8 cellular contexts compared by ENCODE assay signal in genomic region chr2:165952600-165953210, GRCh38. TPM values are rescaled to one million over a fixed set of nuclear protein-coding genes. Genes with fewer than 3 reads are reported as not detected.
A peak's percentile ranks its signal among the peaks of the same experiment; 100 is the strongest.
DNase-seq lines count a peak whose midpoint lies in the region; ATAC-seq and TF ChIP-seq lines count a peak whose summit lies in the region.

No MANE protein-coding gene starts in this region.

- POLR2A ChIA-PET in SK-N-SH (lab: Yijun Ruan, JAX) = no interaction called here

- H3K4me1 ChIP-seq in SK-N-SH (ENCODE audit: control insufficient read depth in 1 of 2, insufficient read depth in 2 of 2, low read depth in 1 of 2, low read length in 1 of 2) = peaks cover 8% of the 10 kb centered on the region in 2 experiments; a peak in 3 of 4 replicates
- H3K4me1 ChIP-seq in subcutaneous abdominal adipose tissue (ENCODE audit: control insufficient read depth in 5 of 5, insufficient read depth in 5 of 5, low read length in 5 of 5) = peaks cover 7 to 29% (median 26%) of the 10 kb centered on the region in 5 donors

- 23% methylated on average over 4 of the region's 4 CpGs for WGBS in SK-N-SH (ENCODE audit: low lambda C conversion rate)

- H3K4me3 ChIP-seq in SK-N-SH (ENCODE audit: low read depth in 2 of 2, low read length in 1 of 2) (peak overlapping the region; percentile 71 to 85), subcutaneous abdominal adipose tissue (ENCODE audit: low read depth in 1 of 5, low read length in 5 of 5) (peak overlapping the region; percentile 69 to 84 (median 79))

- no peaks in the 10 kb centered on the region for H3F3A ChIP-seq in SK-N-SH (replicated peaks; ENCODE audit: insufficient read depth)

- H3K27ac ChIP-seq in SK-N-SH (ENCODE audit: low read depth in 2 of 2, low read length in 1 of 2) = peak overlapping the region; percentile 80 to 82; a peak in 3 of 4 replicates
- peak overlapping the region; percentile 76 for H3K27ac ChIP-seq in subcutaneous abdominal adipose tissue (ENCODE audit: low read depth, low read length)

- H3K79me2 ChIP-seq in SK-N-SH (ENCODE audit: insufficient read depth) = peaks cover 44% of the 10 kb centered on the region

- peak overlapping the region; percentile 91 for H3K9ac ChIP-seq in SK-N-SH
- peak overlapping the region in 4 of 5 donors; percentile 85 to 95 (median 92) for H3K9ac ChIP-seq in subcutaneous abdominal adipose tissue (ENCODE audit: low read length in 5 of 5)

- TF ChIP-seq EP300 in SK-N-SH (IDR thresholded peaks at IDR 0.05; ENCODE audit: borderline replicate concordance in 1 of 2, low read depth in 1 of 2, low read length in 1 of 2) = no peak

- no peak for DNase-seq in SK-N-SH
- DNase-seq in OCI-M1 (lab: John Stamatoyannopoulos, UW) = peak; percentile 51
- peak; percentile 1 for DNase-seq in germinal center (ENCODE audit: low spot score)
- no peak for DNase-seq in D341Med (ENCODE audit: low spot score)
- DNase-seq in HPDE6-E6E7 (ENCODE audit: extremely low spot score) = no peak

- no peaks in the 10 kb centered on the region for H4K20me1 ChIP-seq in SK-N-SH (ENCODE audit: insufficient read depth)

- peak overlapping the region; percentile 76 for H2AFZ ChIP-seq in SK-N-SH (ENCODE audit: low read depth)

- TF ChIP-seq RAD21 in SK-N-SH (IDR thresholded peaks at IDR 0.05; ENCODE audit: low read length) = no peak

- peak overlapping the region; percentile 85 for H3K4me2 ChIP-seq in SK-N-SH

- H3K9me2 ChIP-seq in SK-N-SH = 0 out of 2 replicates have a peak, but pooled peaks cover 3% of the 10 kb centered on the region

- ATAC-seq in SK-N-SH treated with all-trans-retinoic acid at 6 μM for 48 hours = no peak
- no peak for ATAC-seq in GM18498 (IDR thresholded peaks at IDR 0.05; ENCODE audit: unreplicated experiment)

- H3K36me3 ChIP-seq in SK-N-SH (replicated peaks in 1 of 2; ENCODE audit: control insufficient read depth in 1 of 2, insufficient read depth in 2 of 2, low read length in 1 of 2) (peaks cover 17 to 19% of the 10 kb centered on the region in 2 experiments), subcutaneous abdominal adipose tissue (ENCODE audit: control insufficient read depth in 5 of 5, insufficient read depth in 5 of 5, low read length in 5 of 5) (peaks cover 0 to 13% (median 4%) of the 10 kb centered on the region in 5 donors)

- no peaks in the 10 kb centered on the region for H3K9me3 ChIP-seq in SK-N-SH
- no peaks in the 10 kb centered on the region for H3K9me3 ChIP-seq in subcutaneous abdominal adipose tissue (ENCODE audit: control insufficient read depth in 5 of 5, low read length in 5 of 5)

- TF ChIP-seq CTCF in SK-N-SH (IDR thresholded peaks at IDR 0.05) = no peak

- CTCF ChIA-PET in SK-N-SH (lab: Yijun Ruan, JAX) = interaction anchor here (1.1 to 5.3 kb wide), 6 partner anchors 12 to 182 kb away, joined by 4 to 44 read pairs (median 6); partner anchors contain the start of gene SCN1A

- H3K27me3 ChIP-seq in SK-N-SH (ENCODE audit: insufficient read depth) = no peaks in the 10 kb centered on the region
- no peaks in the 10 kb centered on the region for H3K27me3 ChIP-seq in subcutaneous abdominal adipose tissue (ENCODE audit: control insufficient read depth in 5 of 5, insufficient read depth in 4 of 5, low read length in 5 of 5)

TF ChIP-seq in SK-N-SH, 30 proteins besides CTCF, POLR2A, EP300 and RAD21:
- TF ChIP-seq, protein P1, sequence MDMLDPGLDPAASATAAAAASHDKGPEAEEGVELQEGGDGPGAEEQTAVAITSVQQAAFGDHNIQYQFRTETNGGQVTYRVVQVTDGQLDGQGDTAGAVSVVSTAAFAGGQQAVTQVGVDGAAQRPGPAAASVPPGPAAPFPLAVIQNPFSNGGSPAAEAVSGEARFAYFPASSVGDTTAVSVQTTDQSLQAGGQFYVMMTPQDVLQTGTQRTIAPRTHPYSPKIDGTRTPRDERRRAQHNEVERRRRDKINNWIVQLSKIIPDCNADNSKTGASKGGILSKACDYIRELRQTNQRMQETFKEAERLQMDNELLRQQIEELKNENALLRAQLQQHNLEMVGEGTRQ (IDR thresholded peaks at IDR 0.05; ENCODE audit: borderline replicate concordance, low read depth, low read length) = no peak
- TF ChIP-seq SMC3 (IDR thresholded peaks at IDR 0.05; ENCODE audit: low read depth, low read length) = no peak

TF ChIP-seq in SK-N-SH treated with all-trans-retinoic acid at 6 μM for 48 hours, 23 proteins besides CTCF, POLR2A, EP300 and RAD21 (continues in another document):
- TF ChIP-seq GLIS3 (CRISPR knock-in tag; IDR thresholded peaks at IDR 0.05) (no peak), ISL1 (CRISPR knock-in tag; IDR thresholded peaks at IDR 0.05) (no peak), ZNF70 (CRISPR knock-in tag; IDR thresholded peaks at IDR 0.05) (no peak), ZFP3 (CRISPR knock-in tag; IDR thresholded peaks at IDR 0.05) (no peak), OSR1 (CRISPR knock-in tag; IDR thresholded peaks at IDR 0.05) (no peak), CSDC2 (CRISPR knock-in tag; IDR thresholded peaks at IDR 0.05) (no peak), PPARA (CRISPR knock-in tag; IDR thresholded peaks at IDR 0.05; ENCODE audit: borderline replicate concordance) (no peak), RARB (CRISPR knock-in tag; IDR thresholded peaks at IDR 0.05) (no peak), ZNF565 (CRISPR knock-in tag; conservative IDR thresholded peaks at IDR 0.05; ENCODE audit: low read depth) (no peak), ZFP30 (CRISPR knock-in tag; IDR thresholded peaks at IDR 0.05) (no peak)
- TF ChIP-seq, protein P2, sequence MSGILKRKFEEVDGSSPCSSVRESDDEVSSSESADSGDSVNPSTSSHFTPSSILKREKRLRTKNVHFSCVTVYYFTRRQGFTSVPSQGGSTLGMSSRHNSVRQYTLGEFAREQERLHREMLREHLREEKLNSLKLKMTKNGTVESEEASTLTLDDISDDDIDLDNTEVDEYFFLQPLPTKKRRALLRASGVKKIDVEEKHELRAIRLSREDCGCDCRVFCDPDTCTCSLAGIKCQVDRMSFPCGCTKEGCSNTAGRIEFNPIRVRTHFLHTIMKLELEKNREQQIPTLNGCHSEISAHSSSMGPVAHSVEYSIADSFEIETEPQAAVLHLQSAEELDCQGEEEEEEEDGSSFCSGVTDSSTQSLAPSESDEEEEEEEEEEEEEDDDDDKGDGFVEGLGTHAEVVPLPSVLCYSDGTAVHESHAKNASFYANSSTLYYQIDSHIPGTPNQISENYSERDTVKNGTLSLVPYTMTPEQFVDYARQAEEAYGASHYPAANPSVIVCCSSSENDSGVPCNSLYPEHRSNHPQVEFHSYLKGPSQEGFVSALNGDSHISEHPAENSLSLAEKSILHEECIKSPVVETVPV (CRISPR knock-in tag; IDR thresholded peaks at IDR 0.05) = no peak
- TF ChIP-seq, protein P3, sequence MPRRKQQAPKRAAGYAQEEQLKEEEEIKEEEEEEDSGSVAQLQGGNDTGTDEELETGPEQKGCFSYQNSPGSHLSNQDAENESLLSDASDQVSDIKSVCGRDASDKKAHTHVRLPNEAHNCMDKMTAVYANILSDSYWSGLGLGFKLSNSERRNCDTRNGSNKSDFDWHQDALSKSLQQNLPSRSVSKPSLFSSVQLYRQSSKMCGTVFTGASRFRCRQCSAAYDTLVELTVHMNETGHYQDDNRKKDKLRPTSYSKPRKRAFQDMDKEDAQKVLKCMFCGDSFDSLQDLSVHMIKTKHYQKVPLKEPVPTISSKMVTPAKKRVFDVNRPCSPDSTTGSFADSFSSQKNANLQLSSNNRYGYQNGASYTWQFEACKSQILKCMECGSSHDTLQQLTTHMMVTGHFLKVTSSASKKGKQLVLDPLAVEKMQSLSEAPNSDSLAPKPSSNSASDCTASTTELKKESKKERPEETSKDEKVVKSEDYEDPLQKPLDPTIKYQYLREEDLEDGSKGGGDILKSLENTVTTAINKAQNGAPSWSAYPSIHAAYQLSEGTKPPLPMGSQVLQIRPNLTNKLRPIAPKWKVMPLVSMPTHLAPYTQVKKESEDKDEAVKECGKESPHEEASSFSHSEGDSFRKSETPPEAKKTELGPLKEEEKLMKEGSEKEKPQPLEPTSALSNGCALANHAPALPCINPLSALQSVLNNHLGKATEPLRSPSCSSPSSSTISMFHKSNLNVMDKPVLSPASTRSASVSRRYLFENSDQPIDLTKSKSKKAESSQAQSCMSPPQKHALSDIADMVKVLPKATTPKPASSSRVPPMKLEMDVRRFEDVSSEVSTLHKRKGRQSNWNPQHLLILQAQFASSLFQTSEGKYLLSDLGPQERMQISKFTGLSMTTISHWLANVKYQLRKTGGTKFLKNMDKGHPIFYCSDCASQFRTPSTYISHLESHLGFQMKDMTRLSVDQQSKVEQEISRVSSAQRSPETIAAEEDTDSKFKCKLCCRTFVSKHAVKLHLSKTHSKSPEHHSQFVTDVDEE (CRISPR knock-in tag; IDR thresholded peaks at IDR 0.05) = no peak
- TF ChIP-seq, protein P4, sequence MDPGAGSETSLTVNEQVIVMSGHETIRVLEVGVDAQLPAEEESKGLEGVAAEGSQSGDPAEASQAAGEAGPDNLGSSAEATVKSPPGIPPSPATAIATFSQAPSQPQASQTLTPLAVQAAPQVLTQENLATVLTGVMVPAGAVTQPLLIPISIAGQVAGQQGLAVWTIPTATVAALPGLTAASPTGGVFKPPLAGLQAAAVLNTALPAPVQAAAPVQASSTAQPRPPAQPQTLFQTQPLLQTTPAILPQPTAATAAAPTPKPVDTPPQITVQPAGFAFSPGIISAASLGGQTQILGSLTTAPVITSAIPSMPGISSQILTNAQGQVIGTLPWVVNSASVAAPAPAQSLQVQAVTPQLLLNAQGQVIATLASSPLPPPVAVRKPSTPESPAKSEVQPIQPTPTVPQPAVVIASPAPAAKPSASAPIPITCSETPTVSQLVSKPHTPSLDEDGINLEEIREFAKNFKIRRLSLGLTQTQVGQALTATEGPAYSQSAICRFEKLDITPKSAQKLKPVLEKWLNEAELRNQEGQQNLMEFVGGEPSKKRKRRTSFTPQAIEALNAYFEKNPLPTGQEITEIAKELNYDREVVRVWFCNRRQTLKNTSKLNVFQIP (CRISPR knock-in tag; IDR thresholded peaks at IDR 0.05; ENCODE audit: borderline replicate concordance, low read depth) = no peak

RNA-seq across cellular contexts. Expression of gene TTC21B, which starts 0.9 kb away (rescaled TPM):
- polyA plus RNA-seq in SK-N-SH (2012; rRNA removed) = 9.6 and 10.1 TPM in 2 replicates
- polyA plus RNA-seq in SK-N-SH (2012; cell fraction: cytosol; rRNA removed) = 7.6 and 9.2 TPM in 2 replicates
- polyA plus RNA-seq in SK-N-SH (2012; cell fraction: nucleus; rRNA removed) = 19.7 and 29.3 TPM in 2 replicates

Comparison
In these comparisons a context has a peak if more than half of its experiments do, and no peak if none do; other contexts are left out.
1. DNase-seq: peak in OCI-M1 (single experiment) and germinal center (single experiment); none in SK-N-SH (single experiment), D341Med (single experiment) and HPDE6-E6E7 (single experiment).